In genomic region chr14:98122527-98122926, GRCh38 we compare ENCODE assay signal across 25 cellular contexts.
DNase-seq lines count a peak whose midpoint lies in the region; ATAC-seq lines count a peak whose summit lies in the region.
"Had no signal": no experiment of that assay in that cellular context is flagged by ENCODE, and none has a peak within 500 bp of the region (broad histone marks: within the 10 kb centered on the region; RNA-seq: fewer than 3 reads in every experiment).

No MANE protein-coding gene starts in this region.

- H3K36me3 ChIP-seq in CD8-positive, alpha-beta memory T cell (ENCODE audit: insufficient read depth, low read length): no peaks in the 10 kb centered on the region
- H3K36me3 ChIP-seq: HAP-1, Peyer's patch, SJCRH30 had no signal

- CTCF ChIA-PET in activated CD4-positive, alpha-beta memory T cell treated with anti-CD3 and anti-CD28 coated beads for 36 hours (lab: Charles Lee): no interaction called here
- CTCF ChIA-PET in activated CD4-positive, alpha-beta memory T cell treated with anti-CD3 and anti-CD28 coated beads, Interleukin-2, amount 10 ng/mL, durations not matched to agents 7 days and 5 days (lab: Charles Lee): no interaction called here
- CTCF ChIA-PET in CD8-positive, alpha-beta memory T cell (lab: Charles Lee): no interaction called here
- CTCF ChIA-PET in activated CD8-positive, alpha-beta T cell treated with anti-CD3 and anti-CD28 coated beads, Interleukin-2, amount 10 ng/mL, durations not matched to agents 7 days and 5 days (lab: Charles Lee): no interaction called here

- H3K27ac Mint-ChIP-seq in activated CD4-positive, alpha-beta memory T cell treated with anti-CD3 and anti-CD28 coated beads for 36 hours: no peak overlapping the region
- H3K27ac Mint-ChIP-seq in activated CD4-positive, alpha-beta memory T cell treated with anti-CD3 and anti-CD28 coated beads, Interleukin-2, amount 10 ng/mL, durations not matched to agents 7 days and 5 days: no peak overlapping the region
- peak overlapping the region in 5 of 8 donors; percentile 1 to 72 (median 38) for H3K27ac Mint-ChIP-seq in CD8-positive, alpha-beta memory T cell
- peak overlapping the region; percentile 16 for H3K27ac Mint-ChIP-seq in activated CD8-positive, alpha-beta T cell treated with anti-CD3 and anti-CD28 coated beads, Interleukin-2, amount 10 ng/mL, durations not matched to agents 7 days and 5 days
- H3K27ac Mint-ChIP-seq in natural killer cell treated with Interleukin-12 subunit alpha and Interleukin-12 subunit beta and Interleukin-15 and Interleukin-18, amount 100 ng/mL, for 72 hours: no peak overlapping the region
- H3K27ac Mint-ChIP-seq: CD14-positive monocyte had no signal

- POLR2A ChIA-PET in activated CD4-positive, alpha-beta memory T cell treated with anti-CD3 and anti-CD28 coated beads for 36 hours (lab: Charles Lee): no interaction called here
- POLR2A ChIA-PET in activated CD4-positive, alpha-beta memory T cell treated with anti-CD3 and anti-CD28 coated beads, Interleukin-2, amount 10 ng/mL, durations not matched to agents 7 days and 5 days (lab: Charles Lee): no interaction called here
- POLR2A ChIA-PET in CD8-positive, alpha-beta memory T cell (lab: Charles Lee): no interaction called here
- POLR2A ChIA-PET in activated CD8-positive, alpha-beta T cell treated with anti-CD3 and anti-CD28 coated beads, Interleukin-2, amount 10 ng/mL, durations not matched to agents 7 days and 5 days (lab: Charles Lee): no interaction called here

- no peaks in the 10 kb centered on the region for H3K27me3 Mint-ChIP-seq in activated CD4-positive, alpha-beta memory T cell treated with anti-CD3 and anti-CD28 coated beads for 36 hours
- H3K27me3 Mint-ChIP-seq in activated CD4-positive, alpha-beta memory T cell treated with anti-CD3 and anti-CD28 coated beads, Interleukin-2, amount 10 ng/mL, durations not matched to agents 7 days and 5 days: no peaks in the 10 kb centered on the region
- peaks cover 0 to 3% of the 10 kb centered on the region in 2 donors for H3K27me3 Mint-ChIP-seq in CD8-positive, alpha-beta memory T cell
- H3K27me3 Mint-ChIP-seq in activated CD8-positive, alpha-beta T cell treated with anti-CD3 and anti-CD28 coated beads, Interleukin-2, amount 10 ng/mL, durations not matched to agents 7 days and 5 days (ENCODE audit: low read depth): no peaks in the 10 kb centered on the region
- peaks cover 0 to 5% of the 10 kb centered on the region in 2 donors for H3K27me3 Mint-ChIP-seq in natural killer cell treated with Interleukin-12 subunit alpha and Interleukin-12 subunit beta and Interleukin-15 and Interleukin-18, amount 100 ng/mL, for 72 hours

- peaks cover 25% of the 10 kb centered on the region for H3K9me3 Mint-ChIP-seq in activated CD4-positive, alpha-beta memory T cell treated with anti-CD3 and anti-CD28 coated beads for 36 hours
- peaks cover 20% of the 10 kb centered on the region for H3K9me3 Mint-ChIP-seq in activated CD4-positive, alpha-beta memory T cell treated with anti-CD3 and anti-CD28 coated beads, Interleukin-2, amount 10 ng/mL, durations not matched to agents 7 days and 5 days
- H3K9me3 Mint-ChIP-seq in CD8-positive, alpha-beta memory T cell: peaks cover 13 to 30% (median 21%) of the 10 kb centered on the region in 5 donors
- H3K9me3 Mint-ChIP-seq in activated CD8-positive, alpha-beta T cell treated with anti-CD3 and anti-CD28 coated beads, Interleukin-2, amount 10 ng/mL, durations not matched to agents 7 days and 5 days (ENCODE audit: insufficient read depth): peaks cover 26% of the 10 kb centered on the region
- no peaks in the 10 kb centered on the region for H3K9me3 Mint-ChIP-seq in natural killer cell treated with Interleukin-12 subunit alpha and Interleukin-12 subunit beta and Interleukin-15 and Interleukin-18, amount 100 ng/mL, for 72 hours

- peak; percentile 26 for DNase-seq in activated CD4-positive, alpha-beta memory T cell treated with anti-CD3 and anti-CD28 coated beads for 36 hours
- DNase-seq in activated CD4-positive, alpha-beta memory T cell treated with anti-CD3 and anti-CD28 coated beads, Interleukin-2, amount 10 ng/mL, durations not matched to agents 7 days and 5 days: no peak
- no peak for DNase-seq in CD8-positive, alpha-beta memory T cell
- DNase-seq in activated CD8-positive, alpha-beta T cell treated with anti-CD3 and anti-CD28 coated beads, Interleukin-2, amount 10 ng/mL, durations not matched to agents 7 days and 5 days: no peak
- no peak for DNase-seq in natural killer cell treated with Interleukin-12 subunit alpha and Interleukin-12 subunit beta and Interleukin-15 and Interleukin-18, amount 100 ng/mL, for 72 hours (ENCODE audit: low spot score)
- DNase-seq in NOMO-1 treated with dmso at 0.1 percent for 144 hours (lab: John Stamatoyannopoulos, UW; ENCODE audit: unreplicated experiment): no peak
- no peak for DNase-seq in NCI-H69 (lab: John Stamatoyannopoulos, UW)
- DNase-seq in A172 (ENCODE audit: low spot score): no peak
- DNase-seq: 8988T; Caco-2; DMS 273 treated with DMSO at 0.1 percent for 48 hours; GM23248; KBM-7; MM.1S; NCI-H1048; NCI-H1417 treated with DMSO at 0.1 percent for 48 hours; NCI-H187 treated with DMSO at 0.1 percent for 48 hours; NCI-H2107; NCI-H510A; NCI-H748 treated with DMSO at 0.1 percent for 48 hours; NK-92 treated with Interleukin-12 subunit alpha and Interleukin-12 subunit beta, amount 100 ng/mL, for 24 hours; Peyer's patch; SJCRH30 had no signal

- no peak overlapping the region for H3K4me3 ChIP-seq in CD8-positive, alpha-beta memory T cell (ENCODE audit: low read length)
- H3K4me3 ChIP-seq: GM23248, HAP-1, Peyer's patch, SJCRH30 had no signal

- ATAC-seq in activated CD8-positive, alpha-beta T cell treated with anti-CD3 and anti-CD28 coated beads, Interleukin-2, amount 10 ng/mL, durations not matched to agents 7 days and 5 days: no peak
- ATAC-seq in natural killer cell treated with Interleukin-12 subunit alpha and Interleukin-12 subunit beta and Interleukin-15 and Interleukin-18, amount 100 ng/mL, for 72 hours: peak in 1 of 2 donors; percentile 67

- peaks cover 26% of the 10 kb centered on the region for H3K4me1 Mint-ChIP-seq in activated CD4-positive, alpha-beta memory T cell treated with anti-CD3 and anti-CD28 coated beads for 36 hours (ENCODE audit: low read depth)
- peaks cover 20% of the 10 kb centered on the region for H3K4me1 Mint-ChIP-seq in activated CD4-positive, alpha-beta memory T cell treated with anti-CD3 and anti-CD28 coated beads, Interleukin-2, amount 10 ng/mL, durations not matched to agents 7 days and 5 days
- H3K4me1 Mint-ChIP-seq in CD8-positive, alpha-beta memory T cell: peaks cover 10 to 23% (median 17%) of the 10 kb centered on the region in 3 donors
- peaks cover 9% of the 10 kb centered on the region for H3K4me1 Mint-ChIP-seq in activated CD8-positive, alpha-beta T cell treated with anti-CD3 and anti-CD28 coated beads, Interleukin-2, amount 10 ng/mL, durations not matched to agents 7 days and 5 days (ENCODE audit: low read depth)
- peaks cover 15 to 17% of the 10 kb centered on the region in 2 donors for H3K4me1 Mint-ChIP-seq in natural killer cell treated with Interleukin-12 subunit alpha and Interleukin-12 subunit beta and Interleukin-15 and Interleukin-18, amount 100 ng/mL, for 72 hours (ENCODE audit: low read depth in 2 of 2)
- H3K4me1 Mint-ChIP-seq: CD14-positive monocyte had no signal

- H3K9me3 ChIP-seq in CD8-positive, alpha-beta memory T cell (ENCODE audit: low read length): no peaks in the 10 kb centered on the region
- H3K9me3 ChIP-seq: Caco-2, HAP-1, Peyer's patch, SJCRH30 had no signal

- no peak overlapping the region for H3K27ac ChIP-seq in CD8-positive, alpha-beta memory T cell (ENCODE audit: low read depth, low read length)
- H3K27ac ChIP-seq: GM23248, Peyer's patch, SJCRH30 had no signal

- peaks cover 5% of the 10 kb centered on the region for H3K36me3 Mint-ChIP-seq in activated CD4-positive, alpha-beta memory T cell treated with anti-CD3 and anti-CD28 coated beads for 36 hours
- H3K36me3 Mint-ChIP-seq in activated CD4-positive, alpha-beta memory T cell treated with anti-CD3 and anti-CD28 coated beads, Interleukin-2, amount 10 ng/mL, durations not matched to agents 7 days and 5 days (ENCODE audit: low read depth): peaks cover 10% of the 10 kb centered on the region
- H3K36me3 Mint-ChIP-seq in CD8-positive, alpha-beta memory T cell: peaks cover 1 to 42% (median 2%) of the 10 kb centered on the region in 3 donors
- peaks cover 9% of the 10 kb centered on the region for H3K36me3 Mint-ChIP-seq in activated CD8-positive, alpha-beta T cell treated with anti-CD3 and anti-CD28 coated beads, Interleukin-2, amount 10 ng/mL, durations not matched to agents 7 days and 5 days (ENCODE audit: low read depth)
- H3K36me3 Mint-ChIP-seq in natural killer cell treated with Interleukin-12 subunit alpha and Interleukin-12 subunit beta and Interleukin-15 and Interleukin-18, amount 100 ng/mL, for 72 hours: peaks cover 4% of the 10 kb centered on the region
- H3K36me3 Mint-ChIP-seq: CD14-positive monocyte had no signal

- intact Hi-C loops in activated CD4-positive, alpha-beta memory T cell treated with anti-CD3 and anti-CD28 coated beads for 36 hours (cut with micrococcal nuclease): loop anchor here (5.0 kb wide), 1 partner anchor 145 kb away; no protein-coding TSS in a partner anchor

- H3K4me1 ChIP-seq in CD8-positive, alpha-beta memory T cell (ENCODE audit: insufficient read depth, low read length): peaks cover 8% of the 10 kb centered on the region
- H3K4me1 ChIP-seq: Caco-2, HAP-1, Peyer's patch, SJCRH30 had no signal

- no peaks in the 10 kb centered on the region for H3K27me3 ChIP-seq in CD8-positive, alpha-beta memory T cell (ENCODE audit: insufficient read depth, low read length, poor library complexity, severe bottlenecking)
- H3K27me3 ChIP-seq: Peyer's patch, SJCRH30 had no signal

- H3K4me3 Mint-ChIP-seq in activated CD4-positive, alpha-beta memory T cell treated with anti-CD3 and anti-CD28 coated beads for 36 hours: no peak overlapping the region
- H3K4me3 Mint-ChIP-seq in activated CD4-positive, alpha-beta memory T cell treated with anti-CD3 and anti-CD28 coated beads, Interleukin-2, amount 10 ng/mL, durations not matched to agents 7 days and 5 days: no peak overlapping the region
- H3K4me3 Mint-ChIP-seq in CD8-positive, alpha-beta memory T cell: peak overlapping the region in 1 of 7 donors; percentile 9
- H3K4me3 Mint-ChIP-seq in activated CD8-positive, alpha-beta T cell treated with anti-CD3 and anti-CD28 coated beads, Interleukin-2, amount 10 ng/mL, durations not matched to agents 7 days and 5 days: no peak overlapping the region
- H3K4me3 Mint-ChIP-seq in natural killer cell treated with Interleukin-12 subunit alpha and Interleukin-12 subunit beta and Interleukin-15 and Interleukin-18, amount 100 ng/mL, for 72 hours: peak overlapping the region; percentile 27
- H3K4me3 Mint-ChIP-seq: CD14-positive monocyte had no signal

Comparison
In these comparisons a context has a peak if more than half of its experiments do, and no peak if none do; other contexts are left out.
1. H3K27ac Mint-ChIP-seq: peak in CD8-positive, alpha-beta memory T cell (5 of 8) and activated CD8-positive, alpha-beta T cell treated with anti-CD3 and anti-CD28 coated beads, Interleukin-2, amount 10 ng/mL, durations not matched to agents 7 days and 5 days (single experiment); none in activated CD4-positive, alpha-beta memory T cell treated with anti-CD3 and anti-CD28 coated beads for 36 hours (single experiment), activated CD4-positive, alpha-beta memory T cell treated with anti-CD3 and anti-CD28 coated beads, Interleukin-2, amount 10 ng/mL, durations not matched to agents 7 days and 5 days (single experiment) and natural killer cell treated with Interleukin-12 subunit alpha and Interleukin-12 subunit beta and Interleukin-15 and Interleukin-18, amount 100 ng/mL, for 72 hours (0 of 2).